Comparison of ENCODE assay signal across 8 cellular contexts in genomic region chr3:186746008-186746407, GRCh38. TPM values are rescaled to one million over a fixed set of nuclear protein-coding genes. Genes with fewer than 3 reads are reported as not detected.
DNase-seq lines count a peak whose midpoint lies in the region; ATAC-seq, FAIRE-seq and TF ChIP-seq lines count a peak whose summit lies in the region.

No MANE protein-coding gene starts in this region.

- H3K4me3 ChIP-seq in epithelial cell of esophagus (ENCODE audit: low read length): no peak overlapping the region
- no peak overlapping the region for H3K4me3 ChIP-seq in prostate gland

- TF ChIP-seq CTCF in epithelial cell of esophagus (IDR thresholded peaks at IDR 0.05; ENCODE audit: insufficient read depth, low read depth, low read length, missing control alignments) (no peak), prostate gland (IDR thresholded peaks at IDR 0.05) (no peak)

- H3K27ac ChIP-seq in prostate gland: no peak overlapping the region

- WGBS in prostate gland: 27% methylated on average over 10 of the region's 10 CpGs

- intact Hi-C loops in prostate gland (cut with DNase I): no loop called here

- no peaks in the 10 kb centered on the region for H3K36me3 ChIP-seq in prostate gland

- no peak for TF ChIP-seq POLR2A in GM12891 (IDR thresholded peaks at IDR 0.05; ENCODE audit: low read depth, low read length)
- no peak for TF ChIP-seq POLR2A in prostate gland (IDR thresholded peaks at IDR 0.05)

- H3K9me3 ChIP-seq in prostate gland: no peaks in the 10 kb centered on the region

- H3K27me3 ChIP-seq in prostate gland (replicated peaks; ENCODE audit: insufficient read depth): no peaks in the 10 kb centered on the region

- DNase-seq in EH (ENCODE audit: low read depth) (peak; percentile 94), NOMO-1 treated with DMSO at 0.1 percent for 48 hours (lab: John Stamatoyannopoulos, UW; ENCODE audit: unreplicated experiment) (peak; percentile 98), epithelial cell of esophagus (ENCODE audit: low read depth) (peak; percentile 82), myocyte (ENCODE audit: low read depth) (peak; percentile 43), GM19240 (ENCODE audit: insufficient read length, low spot score) (no peak), GM12891 (ENCODE audit: insufficient read length, low spot score) (no peak), prostate gland (ENCODE audit: low spot score) (no peak)

- no peak for ATAC-seq in GM18498 (IDR thresholded peaks at IDR 0.05; ENCODE audit: unreplicated experiment)

- FAIRE-seq in GM12891 (lab: Jason Lieb, UNC): no peak

- H3K4me1 ChIP-seq in prostate gland (replicated peaks): no peaks in the 10 kb centered on the region

TF ChIP-seq in GM12891, 5 proteins besides CTCF, POLR2A, EP300 and RAD21:
- no peak for TF ChIP-seq PAX5 (IDR thresholded peaks at IDR 0.05; ENCODE audit: insufficient read depth, low read length, severe bottlenecking)
- TF ChIP-seq POU2F2 (IDR thresholded peaks at IDR 0.05; ENCODE audit: low read depth, low read length): no peak
- no peak for TF ChIP-seq TAF1 (IDR thresholded peaks at IDR 0.05; ENCODE audit: low read depth, low read length)
- no peak for TF ChIP-seq SPI1 (IDR thresholded peaks at IDR 0.05; ENCODE audit: low read depth, low read length)
- no peak for TF ChIP-seq POLR2AphosphoS5 (IDR thresholded peaks at IDR 0.05; ENCODE audit: low read depth, low read length)

RNA-seq across cellular contexts. Expression of gene KNG1, which starts 28.8 kb away (rescaled TPM):
- total RNA-seq in myocyte: not detected in 2 replicates
- not detected for polyA plus RNA-seq in myocyte (2012)
- polyA plus RNA-seq in GM12891 (2012; ENCODE audit: low read depth, missing spikeins): 0.12 TPM
- total RNA-seq in prostate gland: under 1 TPM in 1 of 2 donors, not detected in 1; 0.91 TPM

RNA-seq across cellular contexts. Expression of gene EIF4A2, which starts 37.4 kb away (rescaled TPM):
- total RNA-seq in myocyte (1,024 and 1,042 TPM in 2 replicates), prostate gland (100 to 1,000 TPM; 291 to 402 TPM)
- 363 TPM for polyA plus RNA-seq in myocyte (2012)
- polyA plus RNA-seq in GM12891 (2012; ENCODE audit: low read depth, missing spikeins): 374 TPM

Comparison
In these comparisons a context has a peak if more than half of its experiments do, and no peak if none do; other contexts are left out.
1. DNase-seq: peak in EH (single experiment), NOMO-1 treated with DMSO at 0.1 percent for 48 hours (single experiment), epithelial cell of esophagus (single experiment) and myocyte (single experiment); none in GM19240 (single experiment), GM12891 (single experiment) and prostate gland (single experiment).